16 cellular contexts compared by ENCODE assay signal in the genomic region with DNA sequence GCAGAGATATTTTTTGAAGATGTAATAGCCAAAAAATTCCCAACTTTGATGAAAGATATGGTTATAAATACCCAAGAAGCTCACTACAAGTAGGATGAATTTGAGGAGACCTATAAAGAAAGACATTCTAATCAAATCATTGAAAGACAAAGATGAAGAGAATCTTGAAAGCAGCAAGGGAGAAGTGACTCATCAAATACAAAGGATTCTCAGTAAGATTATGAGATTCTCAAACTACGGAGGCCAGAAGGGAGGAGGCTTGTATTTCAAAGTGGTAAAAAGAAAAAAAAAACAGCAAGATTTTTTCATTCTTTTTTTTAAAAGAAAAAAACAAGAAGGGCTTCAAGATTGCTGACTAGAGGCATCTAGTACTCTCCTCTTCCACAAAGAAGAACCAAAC. TPM values are rescaled to one million over a fixed set of nuclear protein-coding genes. Genes with fewer than 3 reads are reported as not detected.
A peak's percentile ranks its signal among the peaks of the same experiment; 100 is the strongest.
DNase-seq lines count a peak whose midpoint lies in the region; ATAC-seq and TF ChIP-seq lines count a peak whose summit lies in the region.
"Had no signal": no experiment of that assay in that cellular context is flagged by ENCODE, and none has a peak within 500 bp of the region (broad histone marks: within the 10 kb centered on the region; RNA-seq: fewer than 3 reads in every experiment).

No MANE protein-coding gene starts in this region.

- no peak overlapping the region for H3K4me3 Mint-ChIP-seq in activated naive CD4-positive, alpha-beta T cell treated with anti-CD3 and anti-CD28 coated beads, Interleukin-2, amount 10 ng/mL, durations not matched to agents 7 days and 5 days
- H3K4me3 Mint-ChIP-seq in neural progenitor cell = no peak overlapping the region
- H3K4me3 Mint-ChIP-seq: H9 had no signal

- H3K27me3 ChIP-seq in neural progenitor cell = no peaks in the 10 kb centered on the region

- H3K36me3 ChIP-seq in neural progenitor cell = no peaks in the 10 kb centered on the region

- H3K79me2 ChIP-seq in neural progenitor cell (ENCODE audit: low read depth) = no peaks in the 10 kb centered on the region

- H3F3A ChIP-seq in neural progenitor cell (ENCODE audit: low read depth) = no peaks in the 10 kb centered on the region

- H4K20me1 ChIP-seq in neural progenitor cell (ENCODE audit: low read depth) = no peaks in the 10 kb centered on the region

- no peak overlapping the region for H3K4me3 ChIP-seq in astrocyte of the spinal cord (ENCODE audit: low read depth, low read length)
- no peak overlapping the region for H3K4me3 ChIP-seq in neural progenitor cell

- no peak overlapping the region for H3K4me2 ChIP-seq in neural progenitor cell

- no peak overlapping the region for H2AFZ ChIP-seq in neural progenitor cell (replicated peaks)

- peaks cover 11 to 16% of the 10 kb centered on the region in 2 donors for H3K36me3 Mint-ChIP-seq in activated naive CD4-positive, alpha-beta T cell treated with anti-CD3 and anti-CD28 coated beads, Interleukin-2, amount 50 U/mL, for 72 hours
- H3K36me3 Mint-ChIP-seq in activated naive CD4-positive, alpha-beta T cell treated with anti-CD3 and anti-CD28 coated beads, Interleukin-2, amount 10 ng/mL, durations not matched to agents 7 days and 5 days = no peaks in the 10 kb centered on the region
- H3K36me3 Mint-ChIP-seq in neural progenitor cell = no peaks in the 10 kb centered on the region

- H3K27me3 Mint-ChIP-seq in activated naive CD4-positive, alpha-beta T cell treated with anti-CD3 and anti-CD28 coated beads, Interleukin-2, amount 10 ng/mL, durations not matched to agents 7 days and 5 days = peaks cover 20% of the 10 kb centered on the region
- H3K27me3 Mint-ChIP-seq in neural progenitor cell (ENCODE audit: insufficient read depth, low read depth) = peaks cover 5% of the 10 kb centered on the region
- H3K27me3 Mint-ChIP-seq: CD4-positive, alpha-beta memory T cell had no signal

- H3K27ac Mint-ChIP-seq in activated naive CD4-positive, alpha-beta T cell treated with anti-CD3 and anti-CD28 coated beads, Interleukin-2, amount 50 U/mL, for 72 hours = peak overlapping the region; percentile 2 to 19
- no peak overlapping the region for H3K27ac Mint-ChIP-seq in activated naive CD4-positive, alpha-beta T cell treated with anti-CD3 and anti-CD28 coated beads, Interleukin-2, amount 10 ng/mL, durations not matched to agents 7 days and 5 days
- H3K27ac Mint-ChIP-seq in neural progenitor cell = no peak overlapping the region
- H3K27ac Mint-ChIP-seq: CD4-positive, alpha-beta memory T cell; H9 had no signal

- TF ChIP-seq CTCF in astrocyte of the spinal cord (IDR thresholded peaks at IDR 0.05; ENCODE audit: low read depth, low read length) (no peak), neural progenitor cell (IDR thresholded peaks at IDR 0.05) (no peak)

- H3K9me3 ChIP-seq in neural progenitor cell (ENCODE audit: low read depth) = no peaks in the 10 kb centered on the region

- H3K27ac ChIP-seq in neural progenitor cell = no peak overlapping the region

- H3K9ac ChIP-seq in neural progenitor cell = no peak overlapping the region

- CTCF ChIA-PET in activated naive CD4-positive, alpha-beta T cell treated with anti-CD3 and anti-CD28 coated beads, Interleukin-2, amount 10 ng/mL, durations not matched to agents 7 days and 5 days (lab: Charles Lee) = interaction anchor here (1.3 kb wide), 1 partner anchor 338 kb away, joined by 3 read pairs; no protein-coding TSS in a partner anchor

- in situ Hi-C loops in SK-MEL-5 (cut with HindIII; ENCODE audit: low pct_unique_long_range_greater_than_20kb, low sequenced_read_pairs) (no loop called here), astrocyte of the spinal cord (cut with HindIII; ENCODE audit: low sequenced_read_pairs) (no loop called here)

- peaks cover 7% of the 10 kb centered on the region in 2 donors for H3K9me3 Mint-ChIP-seq in activated naive CD4-positive, alpha-beta T cell treated with anti-CD3 and anti-CD28 coated beads, Interleukin-2, amount 50 U/mL, for 72 hours
- H3K9me3 Mint-ChIP-seq in activated naive CD4-positive, alpha-beta T cell treated with anti-CD3 and anti-CD28 coated beads, Interleukin-2, amount 10 ng/mL, durations not matched to agents 7 days and 5 days = peaks cover 10% of the 10 kb centered on the region
- peaks cover 5% of the 10 kb centered on the region for H3K9me3 Mint-ChIP-seq in neural progenitor cell

- peak; percentile 64 to 82 for ATAC-seq in activated naive CD4-positive, alpha-beta T cell treated with anti-CD3 and anti-CD28 coated beads, Interleukin-2, amount 50 U/mL, for 72 hours

- DNase-seq in activated naive CD4-positive, alpha-beta T cell treated with anti-CD3 and anti-CD28 coated beads, Interleukin-2, amount 50 U/mL, for 72 hours (ENCODE audit: low spot score in 2 of 2) = no peak
- no peak for DNase-seq in activated naive CD4-positive, alpha-beta T cell treated with anti-CD3 and anti-CD28 coated beads, Interleukin-2, amount 10 ng/mL, durations not matched to agents 7 days and 5 days
- DNase-seq in SK-MEL-5 (ENCODE audit: low read depth, low spot score) (peak; percentile 26), astrocyte of the spinal cord (ENCODE audit: low read depth, low spot score) (peak; percentile 35), OCI-M2 (lab: John Stamatoyannopoulos, UW; ENCODE audit: unreplicated experiment) (no peak), medulla oblongata (ENCODE audit: extremely low spot score) (no peak), neural progenitor cell (ENCODE audit: low spot score) (no peak)
- DNase-seq: CD4-positive, alpha-beta memory T cell; DMS79 treated with DMSO at 0.1 percent for 48 hours; H9; NCI-H1048; NCI-H1694; NCI-H2107; NCI-H2227 treated with DMSO at 0.1 percent for 48 hours; NCI-H524; Right ventricle myocardium superior had no signal

- no peaks in the 10 kb centered on the region for H3K4me1 ChIP-seq in neural progenitor cell

- H3K4me1 Mint-ChIP-seq in activated naive CD4-positive, alpha-beta T cell treated with anti-CD3 and anti-CD28 coated beads, Interleukin-2, amount 10 ng/mL, durations not matched to agents 7 days and 5 days = peaks cover 11% of the 10 kb centered on the region
- no peaks in the 10 kb centered on the region for H3K4me1 Mint-ChIP-seq in neural progenitor cell

RNA-seq across cellular contexts. Expression of gene NIPAL4, which starts 59.3 kb away (rescaled TPM):
- total RNA-seq in activated naive CD4-positive, alpha-beta T cell treated with anti-CD3 and anti-CD28 coated beads, Interleukin-2, amount 50 U/mL, for 72 hours = 1 to 10 TPM in 1 of 2 donors, under 1 TPM in 1; 0.30 to 3.9 TPM
- 0.67 TPM in 1 of 2 replicates, not detected in the other for total RNA-seq in SK-MEL-5 (2014; rRNA removed; shearing (Covaris generic))
- polyA plus RNA-seq in SK-MEL-5 (2015; cell fraction: cytosol; rRNA removed) = 0.20 and 0.21 TPM in 2 replicates
- not detected in 2 replicates for polyA plus RNA-seq in SK-MEL-5 (2015; cell fraction: nucleus; rRNA removed)
- not detected in 2 replicates for total RNA-seq in neural progenitor cell (ENCODE audit: low replicate concordance)
- total RNA-seq: CD4-positive, alpha-beta memory T cell; H9; Right ventricle myocardium superior had no signal
- polyA plus RNA-seq: CD4-positive, alpha-beta memory T cell had no signal

Comparison
In these comparisons a context has a peak if more than half of its experiments do, and no peak if none do; other contexts are left out.
1. H3K27ac Mint-ChIP-seq: peak in activated naive CD4-positive, alpha-beta T cell treated with anti-CD3 and anti-CD28 coated beads, Interleukin-2, amount 50 U/mL, for 72 hours (2 of 2); none in activated naive CD4-positive, alpha-beta T cell treated with anti-CD3 and anti-CD28 coated beads, Interleukin-2, amount 10 ng/mL, durations not matched to agents 7 days and 5 days (single experiment) and neural progenitor cell (single experiment).
2. DNase-seq: peak in SK-MEL-5 (single experiment) and astrocyte of the spinal cord (single experiment); none in activated naive CD4-positive, alpha-beta T cell treated with anti-CD3 and anti-CD28 coated beads, Interleukin-2, amount 50 U/mL, for 72 hours (0 of 2), activated naive CD4-positive, alpha-beta T cell treated with anti-CD3 and anti-CD28 coated beads, Interleukin-2, amount 10 ng/mL, durations not matched to agents 7 days and 5 days (single experiment), OCI-M2 (single experiment), medulla oblongata (single experiment) and neural progenitor cell (single experiment).